Comparison of ENCODE assay signal across 22 cellular contexts in genomic region chr22:40256501-40256900, GRCh38.
DNase-seq lines count a peak whose midpoint lies in the region; ATAC-seq, FAIRE-seq and TF ChIP-seq lines count a peak whose summit lies in the region.
"Had no signal": no experiment of that assay in that cellular context is flagged by ENCODE, and none has a peak within 500 bp of the region (broad histone marks: within the 10 kb centered on the region; RNA-seq: fewer than 3 reads in every experiment).

No MANE protein-coding gene starts in this region.

- H4K20me1 ChIP-seq in PC-9 (ENCODE audit: insufficient read depth): peaks cover 3% of the 10 kb centered on the region

- no peak overlapping the region for H3K4me2 ChIP-seq in PC-9

- no peaks in the 10 kb centered on the region for H3K9me3 Mint-ChIP-seq in activated T-cell treated with anti-CD3 and anti-CD28 coated beads, Interleukin-2, amount 50 U/mL, for 24 hours
- no peaks in the 10 kb centered on the region for H3K9me3 Mint-ChIP-seq in endothelial cell (ENCODE audit: unreplicated experiment)

- ATAC-seq in gastrocnemius medialis (no peak), HG03457 (IDR thresholded peaks at IDR 0.05; ENCODE audit: unreplicated experiment) (no peak)

- no peaks in the 10 kb centered on the region for H3K27me3 Mint-ChIP-seq in activated T-cell treated with anti-CD3 and anti-CD28 coated beads, Interleukin-2, amount 50 U/mL, for 24 hours
- H3K27me3 Mint-ChIP-seq in endothelial cell (ENCODE audit: unreplicated experiment): peaks cover 4% of the 10 kb centered on the region
- H3K27me3 Mint-ChIP-seq: activated naive CD8-positive, alpha-beta T cell treated with anti-CD3 and anti-CD28 coated beads, Interleukin-2, amount 10 ng/mL, durations not matched to agents 7 days and 5 days; brain had no signal

- no peak overlapping the region for H3K4me3 ChIP-seq in PC-9
- H3K4me3 ChIP-seq in gastrocnemius medialis: no peak overlapping the region
- H3K4me3 ChIP-seq: coronary artery, lung, skin epidermis had no signal

- H3K9me2 ChIP-seq in PC-9 (ENCODE audit: insufficient read depth): peaks cover 3% of the 10 kb centered on the region; the same call in 1 of the 2 replicates

- no peak for TF ChIP-seq POLR2A in gastrocnemius medialis (IDR thresholded peaks at IDR 0.05)

- H2AFZ ChIP-seq in PC-9: no peak overlapping the region

- H3K4me1 ChIP-seq in PC-9 (replicated peaks; ENCODE audit: insufficient read depth): peaks cover 38% of the 10 kb centered on the region
- H3K4me1 ChIP-seq in gastrocnemius medialis: peaks cover 14 to 18% of the 10 kb centered on the region in 2 donors

- peak overlapping the region; percentile 78 for H3K27ac Mint-ChIP-seq in activated T-cell treated with anti-CD3 and anti-CD28 coated beads, Interleukin-2, amount 50 U/mL, for 24 hours
- peak overlapping the region; percentile 83 for H3K27ac Mint-ChIP-seq in endothelial cell (ENCODE audit: unreplicated experiment)
- H3K27ac Mint-ChIP-seq: activated naive CD8-positive, alpha-beta T cell treated with anti-CD3 and anti-CD28 coated beads, Interleukin-2, amount 10 ng/mL, durations not matched to agents 7 days and 5 days had no signal

- H3K4me3 Mint-ChIP-seq in activated T-cell treated with anti-CD3 and anti-CD28 coated beads, Interleukin-2, amount 50 U/mL, for 24 hours: no peak overlapping the region
- peak overlapping the region; percentile 10 for H3K4me3 Mint-ChIP-seq in endothelial cell (ENCODE audit: unreplicated experiment)
- H3K4me3 Mint-ChIP-seq: activated naive CD8-positive, alpha-beta T cell treated with anti-CD3 and anti-CD28 coated beads, Interleukin-2, amount 10 ng/mL, durations not matched to agents 7 days and 5 days; brain; CD14-positive monocyte had no signal

- H3K27me3 ChIP-seq in PC-9 (ENCODE audit: insufficient read depth, low read depth) (no peaks in the 10 kb centered on the region), gastrocnemius medialis (no peaks in the 10 kb centered on the region)

- H3F3A ChIP-seq in PC-9 (ENCODE audit: insufficient read depth, low read depth): peaks cover 42% of the 10 kb centered on the region

- no peak for DNase-seq in activated T-cell treated with anti-CD3 and anti-CD28 coated beads, Interleukin-2, amount 50 U/mL, for 24 hours
- no peak for DNase-seq in activated T-cell treated with anti-CD3 and anti-CD28 coated beads for 4 hours
- no peak for DNase-seq in PC-9
- DNase-seq in endothelial cell (ENCODE audit: low spot score): no peak
- no peak for DNase-seq in gastrocnemius medialis
- DNase-seq in HTR-8/SVneo (ENCODE audit: insufficient read length, low spot score): no peak
- no peak for DNase-seq in DMS79 treated with DMSO at 0.1 percent for 48 hours (lab: John Stamatoyannopoulos, UW)
- DNase-seq: activated naive CD8-positive, alpha-beta T cell treated with anti-CD3 and anti-CD28 coated beads, Interleukin-2, amount 10 ng/mL, durations not matched to agents 7 days and 5 days; DMS53; hippocampal formation; islet precursor cell; KBM-7; NCI-H1694; NCI-H345; T1000 had no signal

- peaks cover 30% of the 10 kb centered on the region for H3K79me2 ChIP-seq in PC-9 (ENCODE audit: low read depth)

- POLR2A ChIA-PET in PC-9 (lab: Charles Lee; ENCODE audit: unreplicated experiment): no interaction called here

- BruUV-seq in PC-9 (replicated peaks; lab: Mats Ljungman, UMichigan): no TSS peak

- TF ChIP-seq CTCF in PC-9 (conservative IDR thresholded peaks at IDR 0.05) (no peak), endothelial cell (IDR thresholded peaks at IDR 0.05; ENCODE audit: unreplicated experiment) (no peak), gastrocnemius medialis (IDR thresholded peaks at IDR 0.05 in 4 of 5, conservative IDR thresholded peaks at IDR 0.05 in 1 of 5) (no peak)

- no peaks in the 10 kb centered on the region for H3K9me3 ChIP-seq in PC-9 (ENCODE audit: insufficient read depth, low read depth)
- H3K9me3 ChIP-seq in gastrocnemius medialis: no peaks in the 10 kb centered on the region

- in situ Hi-C loops in gastrocnemius medialis (cut with MboI; ENCODE audit: low sequenced_read_pairs in 4 of 4): no loop called here

- CTCF ChIA-PET in PC-9 (lab: Charles Lee): no interaction called here

- H3K36me3 Mint-ChIP-seq in activated T-cell treated with anti-CD3 and anti-CD28 coated beads, Interleukin-2, amount 50 U/mL, for 24 hours (ENCODE audit: low read depth): peaks cover 45% of the 10 kb centered on the region
- peaks cover 21% of the 10 kb centered on the region for H3K36me3 Mint-ChIP-seq in endothelial cell (ENCODE audit: low read depth, unreplicated experiment)

- H3K27ac ChIP-seq in PC-9 (peak overlapping the region; percentile 91; the same call in 1 of the 2 replicates), gastrocnemius medialis (peak overlapping the region; percentile 24 to 84 (median 62))
- H3K27ac ChIP-seq: coronary artery, skin epidermis had no signal

- FAIRE-seq in HTR-8/SVneo (lab: Jason Lieb, UNC): no peak
- FAIRE-seq: endothelial cell of umbilical vein had no signal

- H3K36me3 ChIP-seq in PC-9 (ENCODE audit: low read depth): 0 out of 2 replicates have a peak, but pooled peaks cover 7% of the 10 kb centered on the region
- H3K36me3 ChIP-seq in gastrocnemius medialis: no peaks in the 10 kb centered on the region

- intact Hi-C loops in PC-9 (cut with micrococcal nuclease; ENCODE audit: unreplicated experiment) (loop anchor here (5.0 kb wide), 1 partner anchor 79 kb away; the partner anchor contains the start of gene TNRC6B), gastrocnemius medialis (cut with DNase I; ENCODE audit: low total_unique reads) (no loop called here)

- H3K4me1 Mint-ChIP-seq in activated T-cell treated with anti-CD3 and anti-CD28 coated beads, Interleukin-2, amount 50 U/mL, for 24 hours (ENCODE audit: low read depth): peaks cover 72% of the 10 kb centered on the region
- peaks cover 43% of the 10 kb centered on the region for H3K4me1 Mint-ChIP-seq in endothelial cell (ENCODE audit: unreplicated experiment)
- H3K4me1 Mint-ChIP-seq: CD14-positive monocyte had no signal
